ENCODE assay signal across 7 cellular contexts in genomic region chr10:44330431-44330830, GRCh38. TPM values are rescaled to one million over a fixed set of nuclear protein-coding genes. Genes with fewer than 3 reads are reported as not detected.
"Had no signal": no experiment of that assay in that cellular context is flagged by ENCODE, and none has a peak within 500 bp of the region (broad histone marks: within the 10 kb centered on the region; RNA-seq: fewer than 3 reads in every experiment).

No MANE protein-coding gene starts in this region.

- H3K27ac ChIP-seq: HL-60 had no signal

- DNase-seq: IMR-90, KBM-7 had no signal

- ATAC-seq: HepG2, K562 had no signal

- H3K4me3 ChIP-seq: K562 had no signal

RNA-seq across cellular contexts. Expression of gene CXCL12, which starts 54.5 kb away (rescaled TPM):
- total RNA-seq: HepG2, HT-29, HT1080 had no signal
